Comparison of ENCODE assay signal across 19 cellular contexts in genomic region chr9:109231593-109231992, GRCh38.
"Had no signal": no experiment of that assay in that cellular context is flagged by ENCODE, and none has a peak within 500 bp of the region (broad histone marks: within the 10 kb centered on the region; RNA-seq: fewer than 3 reads in every experiment).

No MANE protein-coding gene starts in this region.

- H3K36me3 ChIP-seq: esophagus muscularis mucosa, gastrocnemius medialis, heart right ventricle, spleen, thoracic aorta had no signal

- H3K4me3 Mint-ChIP-seq: endodermal cell; naive thymus-derived CD4-positive, alpha-beta T cell; nephron progenitor cell; stimulated activated naive B cell treated with anti-CD40 and anti-IgM and Interleukin-4, amounts not matched to agents 10 μg/mL and 1 μg/mL and 100 μg/mL, for 72 hours; stimulated activated naive CD8-positive, alpha-beta T cell treated with anti-CD3 and anti-CD28 coated beads, Interleukin-15, amount 100 ng/mL, for 72 hours had no signal

- DNase-seq: effector CD4-positive, alpha-beta T cell; endodermal cell; gastrocnemius medialis; heart right ventricle; hypothalamus; left ventricle myocardium superior; naive thymus-derived CD4-positive, alpha-beta T cell; nephron progenitor cell; posterior cingulate gyrus; spleen; stimulated activated CD4-positive, alpha-beta T cell treated with anti-CD3 and anti-CD28 coated beads, Interleukin-15, amount 100 ng/mL, for 24 hours; stimulated activated CD4-positive, alpha-beta T cell treated with anti-CD3 and anti-CD28 coated beads, Interleukin-1b, Interleukin-23, amount 100 ng/mL, for 48 hours; stimulated activated CD4-positive, alpha-beta T cell treated with anti-CD3 and anti-CD28 coated beads, Interleukin-4, amount 100 ng/mL, for 4 hours; stimulated activated naive B cell treated with anti-CD40 and anti-IgM and Interleukin-4, amounts not matched to agents 10 μg/mL and 1 μg/mL and 100 μg/mL, for 72 hours; stimulated activated naive CD8-positive, alpha-beta T cell treated with anti-CD3 and anti-CD28 coated beads, Interleukin-15, amount 100 ng/mL, for 72 hours; trophoblast cell had no signal

- H3K27ac ChIP-seq: coronary artery, esophagus muscularis mucosa, gastrocnemius medialis, heart right ventricle, spleen, thoracic aorta had no signal

- H3K4me1 Mint-ChIP-seq: endodermal cell; stimulated activated naive B cell treated with anti-CD40 and anti-IgM and Interleukin-4, amounts not matched to agents 10 μg/mL and 1 μg/mL and 100 μg/mL, for 72 hours; stimulated activated naive CD8-positive, alpha-beta T cell treated with anti-CD3 and anti-CD28 coated beads, Interleukin-15, amount 100 ng/mL, for 72 hours had no signal

- H3K27ac Mint-ChIP-seq: endodermal cell; naive thymus-derived CD4-positive, alpha-beta T cell; nephron progenitor cell; stimulated activated naive B cell treated with anti-CD40 and anti-IgM and Interleukin-4, amounts not matched to agents 10 μg/mL and 1 μg/mL and 100 μg/mL, for 72 hours; stimulated activated naive CD8-positive, alpha-beta T cell treated with anti-CD3 and anti-CD28 coated beads, Interleukin-15, amount 100 ng/mL, for 72 hours had no signal

- H3K27me3 ChIP-seq: esophagus muscularis mucosa, gastrocnemius medialis had no signal

- H3K4me3 ChIP-seq: coronary artery, esophagus muscularis mucosa, gastrocnemius medialis, heart right ventricle, spleen, thoracic aorta had no signal

- H3K9me3 ChIP-seq: esophagus muscularis mucosa, gastrocnemius medialis, heart right ventricle, spleen, thoracic aorta had no signal

- H3K9me3 Mint-ChIP-seq: endodermal cell; naive thymus-derived CD4-positive, alpha-beta T cell; nephron progenitor cell; stimulated activated naive B cell treated with anti-CD40 and anti-IgM and Interleukin-4, amounts not matched to agents 10 μg/mL and 1 μg/mL and 100 μg/mL, for 72 hours; stimulated activated naive CD8-positive, alpha-beta T cell treated with anti-CD3 and anti-CD28 coated beads, Interleukin-15, amount 100 ng/mL, for 72 hours had no signal

- H3K4me1 ChIP-seq: esophagus muscularis mucosa, gastrocnemius medialis, heart right ventricle, spleen had no signal

- H3K36me3 Mint-ChIP-seq: naive thymus-derived CD4-positive, alpha-beta T cell; stimulated activated naive B cell treated with anti-CD40 and anti-IgM and Interleukin-4, amounts not matched to agents 10 μg/mL and 1 μg/mL and 100 μg/mL, for 72 hours had no signal

- ATAC-seq: gastrocnemius medialis; heart right ventricle; left ventricle myocardium superior; naive thymus-derived CD4-positive, alpha-beta T cell; stimulated activated naive B cell treated with anti-CD40 and anti-IgM and Interleukin-4, amounts not matched to agents 10 μg/mL and 1 μg/mL and 100 μg/mL, for 72 hours; stimulated activated naive CD8-positive, alpha-beta T cell treated with anti-CD3 and anti-CD28 coated beads, Interleukin-15, amount 100 ng/mL, for 72 hours had no signal
